9 cellular contexts compared by ENCODE assay signal in the genomic region with DNA sequence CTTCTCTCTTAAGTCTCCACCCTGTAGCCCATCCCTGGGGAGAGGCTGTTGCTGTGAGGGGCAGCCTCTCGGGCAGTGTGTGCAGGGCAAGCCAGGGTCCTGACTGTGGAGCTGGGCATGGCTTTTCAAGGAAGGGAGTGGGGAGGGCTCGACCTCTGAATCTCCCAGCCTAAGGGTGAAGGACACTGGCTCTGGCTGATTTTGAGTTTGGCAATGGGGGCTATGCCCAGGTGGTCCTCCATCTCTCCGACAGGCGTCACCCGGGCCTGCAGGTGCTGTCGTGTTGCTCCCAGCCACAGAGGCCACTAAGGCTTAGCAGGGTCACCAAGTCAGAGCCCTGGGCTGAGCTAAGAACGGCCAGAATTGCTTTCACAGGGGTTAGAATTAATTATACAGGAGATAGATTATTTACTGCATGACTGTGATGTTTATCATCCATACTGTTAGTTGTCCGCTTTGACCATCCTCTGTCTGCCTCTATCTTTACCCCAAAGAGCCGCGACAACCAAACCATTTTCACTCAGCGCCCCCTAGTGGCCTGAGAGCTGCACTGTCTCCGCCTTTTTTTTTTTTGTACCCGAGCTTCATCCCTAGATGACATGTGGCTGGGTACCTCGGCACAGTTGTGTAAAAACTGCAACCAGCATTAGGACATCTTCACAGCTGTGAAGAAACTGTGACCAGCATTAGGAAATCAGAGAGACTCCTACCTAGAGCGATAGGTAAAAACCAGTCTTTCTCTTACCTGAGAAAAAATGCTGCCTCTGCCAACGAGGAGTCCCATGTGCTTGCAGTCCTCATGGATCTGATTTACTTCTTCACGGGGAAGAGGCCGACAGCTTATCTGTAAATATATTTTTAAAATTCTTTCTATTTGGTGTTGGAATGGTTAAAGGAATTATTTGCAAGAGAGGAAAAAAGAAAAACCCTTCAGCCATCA. TPM values are rescaled to one million over a fixed set of nuclear protein-coding genes. Genes with fewer than 3 reads are reported as not detected.
DNase-seq lines count a peak whose midpoint lies in the region; ATAC-seq, FAIRE-seq and TF ChIP-seq lines count a peak whose summit lies in the region.
"Had no signal": no experiment of that assay in that cellular context is flagged by ENCODE, and none has a peak within 500 bp of the region (broad histone marks: within the 10 kb centered on the region; RNA-seq: fewer than 3 reads in every experiment).

No MANE protein-coding gene starts in this region.

- H3K4me3 ChIP-seq in CD4-positive, alpha-beta memory T cell (ENCODE audit: low read length in 2 of 2), result no peak overlapping the region
- no peak overlapping the region for H3K4me3 ChIP-seq in H1 (ENCODE audit: extremely low read depth in 1 of 4, insufficient read depth in 2 of 4, low read depth in 3 of 4, low read length in 4 of 4)
- H3K4me3 ChIP-seq: SK-N-MC had no signal

- DNase-seq in CD4-positive, alpha-beta memory T cell, result peak in 4 of 5 donors; percentile 22 to 46 (median 32)
- DNase-seq in NCI-H774 (lab: John Stamatoyannopoulos, UW), result peak; percentile 54
- peak; percentile 2 to 41 for DNase-seq in activated CD8-positive, alpha-beta memory T cell treated with anti-CD3 and anti-CD28 coated beads for 1 hour (ENCODE audit: extremely low read depth in 1 of 2, low read depth in 1 of 2)
- peak in 1 of 2 experiments; percentile 86 for DNase-seq in H1 (ENCODE audit: low read depth in 1 of 2, low spot score in 2 of 2)
- peak; percentile 79 for DNase-seq in myocyte (ENCODE audit: low read depth)
- DNase-seq in stimulated activated naive CD4-positive, alpha-beta T cell treated with Interleukin-2 at 50 U/mL for 16 hours (lab: John Stamatoyannopoulos, UW), result peak; percentile 15

- H2BK120ac ChIP-seq in H1 (replicated peaks; ENCODE audit: low read depth, low read length), result no peak overlapping the region

- no peaks in the 10 kb centered on the region for H3K23me2 ChIP-seq in H1 (ENCODE audit: low read depth, low read length)

- CTCF ChIA-PET in CD4-positive, alpha-beta memory T cell (lab: Charles Lee; ENCODE audit: partially characterized antibody), result interaction anchor here (0.7 to 4.4 kb wide), 17 partner anchors 10 to 923 kb away, joined by 3 to 26 read pairs (median 4); no protein-coding TSS in a partner anchor
- CTCF ChIA-PET in H1 (lab: Charles Lee; ENCODE audit: partially characterized antibody), result interaction anchor here (0.6 to 3.4 kb wide), 40 partner anchors 8 to 981 kb away, joined by 3 to 69 read pairs (median 4); a partner anchor contains a TSS

- no peak overlapping the region for H2BK20ac ChIP-seq in H1 (ENCODE audit: low read length)

- no peaks in the 10 kb centered on the region for H3K79me2 ChIP-seq in H1 (ENCODE audit: control insufficient read depth in 1 of 2, insufficient read depth in 2 of 2, low read length in 2 of 2)

- peak overlapping the region; percentile 42 for H2AFZ ChIP-seq in H1 (ENCODE audit: low read length)

- peaks cover 0 to 2% (median 0%) of the 10 kb centered on the region in 8 donors for H3K9me3 Mint-ChIP-seq in CD4-positive, alpha-beta memory T cell

- no peak for TF ChIP-seq EP300 in H1 (IDR thresholded peaks at IDR 0.05; ENCODE audit: borderline replicate concordance in 1 of 2, low read depth in 2 of 2, low read length in 2 of 2)

- ATAC-seq in GM19351 (IDR thresholded peaks at IDR 0.05; ENCODE audit: unreplicated experiment) (peak; percentile 81), HG03521 (IDR thresholded peaks at IDR 0.05; ENCODE audit: unreplicated experiment) (peak; percentile 48)

- no peaks in the 10 kb centered on the region for H3K4me1 Mint-ChIP-seq in CD4-positive, alpha-beta memory T cell

- peaks cover 14 to 22% of the 10 kb centered on the region in 2 donors for H3K27me3 Mint-ChIP-seq in CD4-positive, alpha-beta memory T cell

- POLR2A ChIA-PET in CD4-positive, alpha-beta memory T cell (lab: Charles Lee; ENCODE audit: partially characterized antibody), result interaction anchor here (1.1 kb wide), 1 partner anchor 88 kb away, joined by 3 read pairs; a partner anchor contains a TSS
- POLR2A ChIA-PET in H1 (lab: Charles Lee; ENCODE audit: partially characterized antibody), result interaction anchor here (1.0 to 1.6 kb wide), 2 partner anchors 74 to 87 kb away, joined by 3 read pairs; a partner anchor contains a TSS

- no peaks in the 10 kb centered on the region for H3K4me1 ChIP-seq in CD4-positive, alpha-beta memory T cell (ENCODE audit: insufficient read depth, low read length)
- H3K4me1 ChIP-seq in H1 (replicated peaks in 1 of 4; ENCODE audit: control insufficient read depth in 3 of 4, insufficient read depth in 4 of 4, low read length in 3 of 4), result peaks cover 0 to 4% (median 0%) of the 10 kb centered on the region in 4 experiments; a peak in 1 of 7 replicates

- no peak overlapping the region for H3K27ac ChIP-seq in CD4-positive, alpha-beta memory T cell (ENCODE audit: low read depth, low read length)
- no peak overlapping the region for H3K27ac ChIP-seq in H1 (ENCODE audit: low read depth, low read length)
- H3K27ac ChIP-seq: SK-N-MC had no signal

- no peak overlapping the region for H2BK15ac ChIP-seq in H1 (ENCODE audit: low read length)

- no peaks in the 10 kb centered on the region for H3K27me3 ChIP-seq in CD4-positive, alpha-beta memory T cell (ENCODE audit: insufficient read depth, low read length)
- no peaks in the 10 kb centered on the region for H3K27me3 ChIP-seq in H1 (replicated peaks in 1 of 4; ENCODE audit: control insufficient read depth in 3 of 4, extremely low read depth in 1 of 4, insufficient read depth in 3 of 4, low read length in 3 of 4)

- H3K4me3 Mint-ChIP-seq in CD4-positive, alpha-beta memory T cell, result no peak overlapping the region

- H3K79me1 ChIP-seq in H1 (ENCODE audit: low read depth, low read length), result no peaks in the 10 kb centered on the region

- no peak overlapping the region for H3K4ac ChIP-seq in H1 (replicated peaks; ENCODE audit: insufficient read length, low read depth, low read length)

- H2BK12ac ChIP-seq in H1 (ENCODE audit: low read depth, low read length), result no peak overlapping the region

- no peak overlapping the region for H4K91ac ChIP-seq in H1 (replicated peaks; ENCODE audit: insufficient read length, low read length)

- H3K36me3 ChIP-seq in CD4-positive, alpha-beta memory T cell (ENCODE audit: insufficient read depth, low read length), result no peaks in the 10 kb centered on the region
- no peaks in the 10 kb centered on the region for H3K36me3 ChIP-seq in H1 (ENCODE audit: control insufficient read depth in 2 of 4, insufficient read depth in 4 of 4, low read length in 3 of 4)

- H3K27ac Mint-ChIP-seq in CD4-positive, alpha-beta memory T cell, result no peak overlapping the region

- no peak overlapping the region for H3K14ac ChIP-seq in H1 (ENCODE audit: insufficient read length)

- no peak overlapping the region for H2BK5ac ChIP-seq in H1 (ENCODE audit: low read depth, low read length)

- TF ChIP-seq CTCF in H1 (IDR thresholded peaks at IDR 0.05; ENCODE audit: control extremely low read depth in 1 of 3, insufficient read depth in 1 of 3, low read depth in 1 of 3, low read length in 3 of 3), result peak; percentile 69 to 86 (median 76)

- no peak overlapping the region for H3K4me2 ChIP-seq in H1 (ENCODE audit: insufficient read depth in 1 of 2, low read depth in 2 of 2, low read length in 2 of 2)

- no peak overlapping the region for H2AK5ac ChIP-seq in H1 (ENCODE audit: low read depth, low read length)

- no peaks in the 10 kb centered on the region for H3K9me3 ChIP-seq in CD4-positive, alpha-beta memory T cell (ENCODE audit: control insufficient read depth in 1 of 2, low read length in 2 of 2)
- H3K9me3 ChIP-seq in H1 (ENCODE audit: insufficient read depth in 2 of 2, low read depth in 1 of 2, low read length in 1 of 2), result no peaks in the 10 kb centered on the region

- no peak for TF ChIP-seq POLR2A in H1 (IDR thresholded peaks at IDR 0.05; ENCODE audit: control extremely low read depth in 1 of 2, low read depth in 2 of 2, low read length in 2 of 2)

- H3K9ac ChIP-seq in H1 (replicated peaks in 1 of 4; ENCODE audit: extremely low read depth in 1 of 4, low read depth in 3 of 4, low read length in 3 of 4), result no peak overlapping the region

- no peak overlapping the region for H3K18ac ChIP-seq in H1 (ENCODE audit: extremely low read depth, low read length)

- peak; percentile 80 to 84 for TF ChIP-seq RAD21 in H1 (IDR thresholded peaks at IDR 0.05 in 1 of 2, conservative IDR thresholded peaks at IDR 0.05 in 1 of 2; ENCODE audit: low read depth in 2 of 2, low read length in 2 of 2)

- WGBS in H1 (ENCODE audit: extremely low coverage in 1 of 2, insufficient coverage in 1 of 2, insufficient read length in 1 of 2, insufficient replicate concordance in 2 of 2, low coverage in 1 of 2, low lambda C conversion rate in 2 of 2, missing lambda C conversion rate in 1 of 2), 2 experiments, result 57% methylated on average over 18 of the region's 18 CpGs; no CpG with 5 or more reads in 1 of the 2 experiments

- no peak overlapping the region for H3K56ac ChIP-seq in H1 (replicated peaks; ENCODE audit: insufficient read length, low read depth, low read length)

- intact Hi-C loops in CD4-positive, alpha-beta memory T cell (cut with micrococcal nuclease), result loop anchor here (1.0 kb wide), 3 partner anchors 480 to 529 kb away; no protein-coding TSS in a partner anchor

- peak overlapping the region; percentile 25 for H4K5ac ChIP-seq in H1 (ENCODE audit: insufficient read length, low read depth, low read length)

- no peaks in the 10 kb centered on the region for H3K36me3 Mint-ChIP-seq in CD4-positive, alpha-beta memory T cell

- no peak overlapping the region for H3K23ac ChIP-seq in H1 (ENCODE audit: insufficient read length)

- H4K8ac ChIP-seq in H1 (ENCODE audit: extremely low read depth, insufficient read depth, low read length), result no peak overlapping the region

- peak; percentile 48 for FAIRE-seq in H1 (lab: Jason Lieb, UNC)

- H4K20me1 ChIP-seq in H1 (replicated peaks in 1 of 2; ENCODE audit: control insufficient read depth in 1 of 2, insufficient read depth in 2 of 2, low read length in 2 of 2), result no peaks in the 10 kb centered on the region

RNA-seq across cellular contexts. Expression of a gene that starts 44.5 kb away (rescaled TPM):
- total RNA-seq in CD4-positive, alpha-beta memory T cell, result not detected
- not detected for polyA plus RNA-seq in CD4-positive, alpha-beta memory T cell
- total RNA-seq in H1 (2021; fragmentation: NEBNext Ultra II Directional; extraction: Animal tissue kit (Norgen Biotek cat#: 25700)), result not detected in 2 replicates
- polyA plus RNA-seq in H1 (2011; rRNA removed), result not detected in 2 replicates
- not detected for polyA plus RNA-seq in H1 (2011; cell fraction: cytosol; rRNA removed)
- not detected for polyA plus RNA-seq in H1 (2011; cell fraction: nucleus; rRNA removed)
- polyA plus RNA-seq in H1 (2012, experiment 1 of 2), result not detected in 4 replicates
- not detected for polyA plus RNA-seq in H1 (2012, experiment 2 of 2)
- not detected for polyA plus RNA-seq in H1 (2013, experiment 1 of 2)
- not detected for polyA plus RNA-seq in H1 (2013, experiment 2 of 2)
- polyA minus RNA-seq in H1 (2011; rRNA and poly(A)+ RNA removed), result not detected in 2 replicates
- not detected for polyA minus RNA-seq in H1 (2011; cell fraction: cytosol; rRNA and poly(A)+ RNA removed)
- polyA minus RNA-seq in H1 (2011; cell fraction: nucleus; rRNA and poly(A)+ RNA removed), result not detected
- not detected in 2 replicates for total RNA-seq in myocyte
- polyA plus RNA-seq in myocyte (2012), result not detected
